In genomic region chr17:62767997-62768396, GRCh38 we compare ENCODE assay signal across 1 cellular context.
TF ChIP-seq lines count a peak whose summit lies in the region.

No MANE protein-coding gene starts in this region.

TF ChIP-seq in K562, 482 proteins besides CTCF, POLR2A, EP300 and RAD21 (continued from another document):
- peak in 1 of 3 experiments; percentile 6; a peak in 1 of 6 replicates for TF ChIP-seq ZBTB11 (CRISPR knock-in tag; IDR thresholded peaks at IDR 0.05)
TF ChIP-seq in K562: peak in this region for 2.
